In the genomic region with DNA sequence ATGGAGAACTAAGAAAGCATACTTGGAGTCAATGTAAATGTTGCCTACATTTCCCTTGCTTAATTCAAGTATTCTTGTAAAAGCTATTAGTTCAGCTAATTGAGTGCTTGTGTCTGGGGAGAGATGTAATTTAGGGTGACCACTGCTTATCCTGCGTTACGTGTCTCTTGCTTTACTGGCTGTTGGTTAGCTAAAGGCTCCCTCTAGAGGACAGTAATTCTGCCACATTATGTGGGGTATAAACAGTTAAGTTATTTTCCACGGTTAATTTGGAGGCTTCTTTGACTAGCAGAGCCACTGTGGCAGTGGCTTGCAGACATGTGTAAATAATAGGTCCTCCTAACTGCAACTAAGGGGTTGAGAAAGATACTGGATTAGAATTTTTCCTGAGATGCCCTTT, we compare ENCODE assay signal across 10 cellular contexts. TPM values are rescaled to one million over a fixed set of nuclear protein-coding genes. Genes with fewer than 3 reads are reported as not detected.
DNase-seq lines count a peak whose midpoint lies in the region; ATAC-seq, FAIRE-seq and TF ChIP-seq lines count a peak whose summit lies in the region.
"Had no signal": no experiment of that assay in that cellular context is flagged by ENCODE, and none has a peak within 500 bp of the region (broad histone marks: within the 10 kb centered on the region; RNA-seq: fewer than 3 reads in every experiment).

No MANE protein-coding gene starts in this region.

- no peak for FAIRE-seq in D721Med (lab: Jason Lieb, UNC)

- H3K4me1 Mint-ChIP-seq in HFFc6 (ENCODE audit: low read depth): no peaks in the 10 kb centered on the region
- H3K4me1 Mint-ChIP-seq: activated CD4-positive, alpha-beta T cell treated with anti-CD3 and anti-CD28 coated beads for 36 hours had no signal

- peaks cover 4% of the 10 kb centered on the region for H3K27me3 Mint-ChIP-seq in HFFc6 (ENCODE audit: insufficient read depth)

- H3K27ac Mint-ChIP-seq in HFFc6: no peak overlapping the region
- H3K27ac Mint-ChIP-seq: activated CD4-positive, alpha-beta T cell treated with anti-CD3 and anti-CD28 coated beads for 36 hours had no signal

- H3K9ac ChIP-seq in liver (ENCODE audit: low read depth in 1 of 2, low read length in 2 of 2): no peak overlapping the region

- H3K36me3 ChIP-seq in liver (ENCODE audit: control insufficient read depth in 4 of 4, insufficient read depth in 3 of 4, low read depth in 1 of 4, low read length in 3 of 4): no peaks in the 10 kb centered on the region

- 67% methylated on average over 3 of the region's 3 CpGs for WGBS in liver

- peaks cover 0 to 3% (median 0%) of the 10 kb centered on the region in 4 donors for H3K27me3 ChIP-seq in liver (ENCODE audit: control insufficient read depth in 4 of 4, insufficient read depth in 4 of 4, low read length in 3 of 4)

- no peak for DNase-seq in D721Med (ENCODE audit: insufficient read length, low spot score)
- peak; percentile 36 for DNase-seq in HFFc6
- no peak for DNase-seq in NCI-H2227 (lab: John Stamatoyannopoulos, UW; ENCODE audit: unreplicated experiment)
- no peak for DNase-seq in GF-D8 (lab: John Stamatoyannopoulos, UW)
- DNase-seq: activated CD4-positive, alpha-beta T cell treated with anti-CD3 and anti-CD28 coated beads for 36 hours; activated naive CD4-positive, alpha-beta T cell treated with Interleukin-2 at 50 U/mL for 16 hours; NCI-H1092 treated with DMSO at 0.1 percent for 48 hours had no signal

- H3K4me3 ChIP-seq in liver (ENCODE audit: low read depth in 1 of 3, low read length in 3 of 3): no peak overlapping the region

- peak; percentile 8 to 39 for TF ChIP-seq RAD21 in liver (IDR thresholded peaks at IDR 0.05)

- peak; percentile 14 for TF ChIP-seq CTCF in D721Med (IDR thresholded peaks at IDR 0.05; ENCODE audit: insufficient read depth, missing control alignments)
- TF ChIP-seq CTCF in HFFc6 (IDR thresholded peaks at IDR 0.05): peak; percentile 80
- TF ChIP-seq CTCF in VCaP (conservative IDR thresholded peaks at IDR 0.05): peak; percentile 29; the same call in 1 of the 2 replicates
- TF ChIP-seq CTCF in liver (IDR thresholded peaks at IDR 0.05; ENCODE audit: low read depth, low read length, missing input control): peak; percentile 16

- H3K9me3 Mint-ChIP-seq in HFFc6: peaks cover 6% of the 10 kb centered on the region; the same call in 1 of the 2 replicates

- H3K27ac ChIP-seq in VCaP (no peak overlapping the region), liver (ENCODE audit: low read depth in 1 of 2, low read length in 2 of 2) (no peak overlapping the region)

- peaks cover 11 to 45% (median 26%) of the 10 kb centered on the region in 4 donors for H3K9me3 ChIP-seq in liver (ENCODE audit: control insufficient read depth in 4 of 4, low read length in 3 of 4)

- H3K4me1 ChIP-seq in liver (ENCODE audit: control insufficient read depth in 4 of 4, insufficient read depth in 4 of 4, low read length in 3 of 4): no peaks in the 10 kb centered on the region

- H3K36me3 Mint-ChIP-seq in HFFc6 (ENCODE audit: low read depth): no peaks in the 10 kb centered on the region

- no peak for ATAC-seq in HG03095 (IDR thresholded peaks at IDR 0.05; ENCODE audit: unreplicated experiment)
- ATAC-seq: activated CD4-positive, alpha-beta T cell treated with anti-CD3 and anti-CD28 coated beads for 36 hours had no signal

- H3K4me3 Mint-ChIP-seq in HFFc6: no peak overlapping the region
- H3K4me3 Mint-ChIP-seq: activated CD4-positive, alpha-beta T cell treated with anti-CD3 and anti-CD28 coated beads for 36 hours had no signal

TF ChIP-seq in liver, 16 proteins besides CTCF, POLR2A, EP300 and RAD21:
- no peak for TF ChIP-seq EGR1 (IDR thresholded peaks at IDR 0.05; ENCODE audit: low read depth in 2 of 2)
- TF ChIP-seq, protein P1, sequence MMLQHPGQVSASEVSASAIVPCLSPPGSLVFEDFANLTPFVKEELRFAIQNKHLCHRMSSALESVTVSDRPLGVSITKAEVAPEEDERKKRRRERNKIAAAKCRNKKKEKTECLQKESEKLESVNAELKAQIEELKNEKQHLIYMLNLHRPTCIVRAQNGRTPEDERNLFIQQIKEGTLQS (IDR thresholded peaks at IDR 0.05): no peak

RNA-seq across cellular contexts. Expression of gene NAF1, which starts 25.3 kb away (rescaled TPM):
- total RNA-seq in HFFc6 (2021; fragmentation: NEBNext Ultra II Directional; extraction: Animal tissue kit (Norgen Biotek cat#: 25700)): 10 to 100 TPM; 15.3 to 18.3 (median 16.5) TPM
- 1 to 10 TPM; 7.8 to 8.1 TPM for total RNA-seq in liver
- 1 to 10 TPM; 2.0 to 3.5 TPM for polyA plus RNA-seq in liver

Comparison
In these comparisons a context has a peak if more than half of its experiments do, and no peak if none do; other contexts are left out.
1. CTCF ChIP-seq: peak in every context shown above with its lines; median percentile 80 in HFFc6; 29 in VCaP; 16 in liver; 14 in D721Med.